ENCODE assay signal across 8 cellular contexts in the genomic region with DNA sequence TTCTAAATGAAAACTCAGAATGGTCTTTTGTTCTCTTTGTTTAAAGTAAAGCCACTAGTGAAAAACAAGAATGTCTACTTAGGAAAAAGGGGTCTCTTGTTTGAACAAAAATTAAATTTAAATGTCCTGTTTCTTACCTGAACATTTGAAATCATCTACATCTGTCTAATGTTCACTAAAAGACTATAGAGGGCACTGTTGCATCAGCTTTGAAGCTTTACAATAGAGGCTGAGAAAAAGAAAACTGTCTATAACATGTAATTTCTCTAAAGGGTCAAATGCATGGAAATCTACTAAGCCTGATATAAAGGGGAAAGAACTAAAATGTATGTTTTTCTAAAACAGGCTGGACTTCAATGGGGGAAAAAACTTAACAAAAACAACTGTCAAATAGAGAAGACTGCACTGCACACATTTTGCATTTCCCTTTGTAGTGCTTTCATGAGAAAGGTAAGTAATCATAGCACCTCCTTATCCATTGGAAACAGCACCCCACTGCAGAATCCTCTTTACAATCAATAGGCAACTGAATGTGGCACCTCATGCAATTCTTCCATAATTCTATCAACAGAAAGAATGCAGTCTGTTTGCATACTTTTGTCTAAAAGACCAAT. TPM values are rescaled to one million over a fixed set of nuclear protein-coding genes. Genes with fewer than 3 reads are reported as not detected.
DNase-seq lines count a peak whose midpoint lies in the region; ATAC-seq and TF ChIP-seq lines count a peak whose summit lies in the region.

No MANE protein-coding gene starts in this region.

- H3K27ac Mint-ChIP-seq in activated naive CD4-positive, alpha-beta T cell treated with anti-CD3 and anti-CD28 coated beads for 36 hours: no peak overlapping the region
- no peak overlapping the region for H3K27ac Mint-ChIP-seq in activated T-cell treated with anti-CD3 and anti-CD28 coated beads, Interleukin-2, amount 50 U/mL, for 24 hours

- ATAC-seq in Right ventricle myocardium superior (ENCODE audit: poor library complexity) (peak; percentile 86), Right ventricle myocardium inferior (no peak), HG03045 (IDR thresholded peaks at IDR 0.05; ENCODE audit: unreplicated experiment) (peak; percentile 64), lower lobe of right lung (peak in 1 of 2 donors; percentile 55)

- H3K27me3 ChIP-seq in lower lobe of right lung (ENCODE audit: low read depth): no peaks in the 10 kb centered on the region

- H3K9me3 ChIP-seq in lower lobe of right lung: no peaks in the 10 kb centered on the region

- peaks cover 14% of the 10 kb centered on the region for H3K4me1 ChIP-seq in lower lobe of right lung

- no peaks in the 10 kb centered on the region for H3K27me3 Mint-ChIP-seq in activated naive CD4-positive, alpha-beta T cell treated with anti-CD3 and anti-CD28 coated beads for 36 hours (ENCODE audit: low read depth)
- H3K27me3 Mint-ChIP-seq in activated T-cell treated with anti-CD3 and anti-CD28 coated beads, Interleukin-2, amount 50 U/mL, for 24 hours: no peaks in the 10 kb centered on the region

- no peaks in the 10 kb centered on the region for H3K36me3 Mint-ChIP-seq in activated naive CD4-positive, alpha-beta T cell treated with anti-CD3 and anti-CD28 coated beads for 36 hours (ENCODE audit: low read depth)
- peaks cover 1% of the 10 kb centered on the region for H3K36me3 Mint-ChIP-seq in activated T-cell treated with anti-CD3 and anti-CD28 coated beads, Interleukin-2, amount 50 U/mL, for 24 hours (ENCODE audit: low read depth)

- H3K4me1 Mint-ChIP-seq in activated naive CD4-positive, alpha-beta T cell treated with anti-CD3 and anti-CD28 coated beads for 36 hours (ENCODE audit: low read depth): peaks cover 6% of the 10 kb centered on the region
- H3K4me1 Mint-ChIP-seq in activated T-cell treated with anti-CD3 and anti-CD28 coated beads, Interleukin-2, amount 50 U/mL, for 24 hours (ENCODE audit: low read depth): peaks cover 6% of the 10 kb centered on the region

- intact Hi-C loops in Right ventricle myocardium superior (cut with DNase I) (loop anchor here (5.0 to 10.0 kb wide), 2 partner anchors 393 to 495 kb away; no protein-coding TSS in a partner anchor), Right ventricle myocardium inferior (cut with DNase I) (loop anchor here (2.0 to 5.0 kb wide), 4 partner anchors 148 to 978 kb away; no protein-coding TSS in a partner anchor), lower lobe of right lung (cut with DNase I) (no loop called here)
- intact Hi-C loops in activated naive CD4-positive, alpha-beta T cell treated with anti-CD3 and anti-CD28 coated beads for 36 hours (cut with micrococcal nuclease): loop anchor here (5.0 to 10.0 kb wide), 5 partner anchors 233 to 1615 kb away; partner anchors contain the start of gene MEIS2

- DNase-seq in Right ventricle myocardium superior (no peak), Right ventricle myocardium inferior (ENCODE audit: missing footprints) (no peak), NCI-H2227 treated with DMSO at 0.1 percent for 48 hours (lab: John Stamatoyannopoulos, UW) (peak; percentile 47), lower lobe of right lung (no peak)
- DNase-seq in central memory CD4-positive, alpha-beta T cell: peak; percentile 24
- DNase-seq in activated naive CD4-positive, alpha-beta T cell treated with anti-CD3 and anti-CD28 coated beads for 36 hours: no peak
- DNase-seq in activated T-cell treated with anti-CD3 and anti-CD28 coated beads, Interleukin-2, amount 50 U/mL, for 24 hours: no peak

- no peaks in the 10 kb centered on the region for H3K36me3 ChIP-seq in lower lobe of right lung

- CTCF ChIA-PET in activated naive CD4-positive, alpha-beta T cell treated with anti-CD3 and anti-CD28 coated beads for 36 hours (lab: Charles Lee): interaction anchor here (0.7 kb wide), 1 partner anchor 1215 kb away, joined by 3 read pairs; no protein-coding TSS in a partner anchor

- TF ChIP-seq CTCF in lower lobe of right lung (IDR thresholded peaks at IDR 0.05): peak; percentile 57

- H3K9me3 Mint-ChIP-seq in activated naive CD4-positive, alpha-beta T cell treated with anti-CD3 and anti-CD28 coated beads for 36 hours: no peaks in the 10 kb centered on the region
- no peaks in the 10 kb centered on the region for H3K9me3 Mint-ChIP-seq in activated T-cell treated with anti-CD3 and anti-CD28 coated beads, Interleukin-2, amount 50 U/mL, for 24 hours

- no peak overlapping the region for H3K4me3 Mint-ChIP-seq in activated naive CD4-positive, alpha-beta T cell treated with anti-CD3 and anti-CD28 coated beads for 36 hours
- no peak overlapping the region for H3K4me3 Mint-ChIP-seq in activated T-cell treated with anti-CD3 and anti-CD28 coated beads, Interleukin-2, amount 50 U/mL, for 24 hours

- no peak overlapping the region for H3K4me3 ChIP-seq in lower lobe of right lung

- no peak overlapping the region for H3K27ac ChIP-seq in lower lobe of right lung

RNA-seq across cellular contexts. Expression of gene DPH6, which starts 26.3 kb away (rescaled TPM):
- total RNA-seq in Right ventricle myocardium superior: 17.6 TPM
- total RNA-seq in Right ventricle myocardium inferior: 14.1 TPM
- 9.2 TPM for total RNA-seq in lower lobe of right lung
- total RNA-seq in activated naive CD4-positive, alpha-beta T cell treated with anti-CD3 and anti-CD28 coated beads for 36 hours: 10 to 100 TPM; 20.0 to 20.5 TPM

Comparison
In these comparisons a context has a peak if more than half of its experiments do, and no peak if none do; other contexts are left out.
1. DNase-seq: peak in NCI-H2227 treated with DMSO at 0.1 percent for 48 hours (single experiment) and central memory CD4-positive, alpha-beta T cell (single experiment); none in Right ventricle myocardium superior (single experiment), Right ventricle myocardium inferior (single experiment), lower lobe of right lung (single experiment), activated naive CD4-positive, alpha-beta T cell treated with anti-CD3 and anti-CD28 coated beads for 36 hours (single experiment) and activated T-cell treated with anti-CD3 and anti-CD28 coated beads, Interleukin-2, amount 50 U/mL, for 24 hours (single experiment).